In genomic region chr22:24325105-24325757, GRCh38 we compare ENCODE assay signal across 1 cellular context.
TF ChIP-seq lines count a peak whose summit lies in the region.

No MANE protein-coding gene starts in this region.

TF ChIP-seq in HEK293, 187 proteins besides CTCF, POLR2A, EP300 and RAD21 (continued from another document and continues in another):
- TF ChIP-seq ZNF280D (tag by site-specific recombination; IDR thresholded peaks at IDR 0.05): no peak
- TF ChIP-seq ZNF544 (tag by site-specific recombination; IDR thresholded peaks at IDR 0.05): no peak
- peak; percentile 57; the same call in 1 of the 2 replicates for TF ChIP-seq ZNF121 (tag by site-specific recombination; IDR thresholded peaks at IDR 0.05)
- peak; percentile 95 for TF ChIP-seq ZNF518A (tag by site-specific recombination; conservative IDR thresholded peaks at IDR 0.05; ENCODE audit: low read depth)
- TF ChIP-seq ZNF132 (tag by site-specific recombination; IDR thresholded peaks at IDR 0.05; ENCODE audit: borderline replicate concordance): no peak
- TF ChIP-seq ZNF830 (tag by site-specific recombination; IDR thresholded peaks at IDR 0.05; ENCODE audit: low read depth): no peak
- no peak for TF ChIP-seq ZNF341 (tag by site-specific recombination; IDR thresholded peaks at IDR 0.05; ENCODE audit: low read depth)
- peak; percentile 86; the same call in 1 of the 2 replicates for TF ChIP-seq ZNF404 (tag by site-specific recombination; IDR thresholded peaks at IDR 0.05)
- TF ChIP-seq ZNF221 (tag by site-specific recombination; IDR thresholded peaks at IDR 0.05; ENCODE audit: borderline replicate concordance): no peak
- peak; percentile 84 for TF ChIP-seq ZBTB8A (tag by site-specific recombination; IDR thresholded peaks at IDR 0.05)
- no peak for TF ChIP-seq ZBTB20 (tag by site-specific recombination; IDR thresholded peaks at IDR 0.05)
- no peak for TF ChIP-seq ZNF514 (tag by site-specific recombination; IDR thresholded peaks at IDR 0.05)
- TF ChIP-seq MYNN (tag by site-specific recombination; IDR thresholded peaks at IDR 0.05; ENCODE audit: borderline replicate concordance): peak; percentile 44; the same call in 1 of the 2 replicates
- TF ChIP-seq ZBTB21 (tag by site-specific recombination; IDR thresholded peaks at IDR 0.05): peak; percentile 19; the same call in 1 of the 2 replicates
- TF ChIP-seq ZNF140 (tag by site-specific recombination; IDR thresholded peaks at IDR 0.05): peak; percentile 85
- no peak for TF ChIP-seq SETDB1 (IDR thresholded peaks at IDR 0.05; ENCODE audit: insufficient read length, low read length)
- peak; percentile 46; the same call in 1 of the 2 replicates for TF ChIP-seq ZNF660 (tag by site-specific recombination; IDR thresholded peaks at IDR 0.05)
- TF ChIP-seq ZNF449 (tag by site-specific recombination; IDR thresholded peaks at IDR 0.05): no peak
- TF ChIP-seq IKZF3 (tag by site-specific recombination; IDR thresholded peaks at IDR 0.05): no peak
- no peak; the same call in 1 of the 2 replicates for TF ChIP-seq ZNF16 (tag by site-specific recombination; IDR thresholded peaks at IDR 0.05; ENCODE audit: low read depth)
- no peak for TF ChIP-seq ATF2 (tag by site-specific recombination; IDR thresholded peaks at IDR 0.05; ENCODE audit: low read depth)
- no peak for TF ChIP-seq ZNF223 (tag by site-specific recombination; IDR thresholded peaks at IDR 0.05)
- no peak for TF ChIP-seq ZNF670 (tag by site-specific recombination; IDR thresholded peaks at IDR 0.05; ENCODE audit: low read depth)
- TF ChIP-seq OSR2 (tag by site-specific recombination; IDR thresholded peaks at IDR 0.05): no peak
- no peak for TF ChIP-seq PRDM4 (tag by site-specific recombination; IDR thresholded peaks at IDR 0.05)
- TF ChIP-seq ZNF157 (tag by site-specific recombination; IDR thresholded peaks at IDR 0.05): no peak
- no peak for TF ChIP-seq ZNF26 (tag by site-specific recombination; IDR thresholded peaks at IDR 0.05)
- peak; percentile 44; the same call in 1 of the 2 replicates for TF ChIP-seq GLI2 (tag by site-specific recombination; IDR thresholded peaks at IDR 0.05; ENCODE audit: borderline replicate concordance, low read depth)
- no peak for TF ChIP-seq ZNF174 (tag by site-specific recombination; IDR thresholded peaks at IDR 0.05)
- 0 out of 2 replicates have a peak, but pooled peaks have one; percentile 59 for TF ChIP-seq ZNF19 (tag by site-specific recombination; IDR thresholded peaks at IDR 0.05; ENCODE audit: low read depth)
- no peak for TF ChIP-seq KLF9 (tag by site-specific recombination; IDR thresholded peaks at IDR 0.05; ENCODE audit: low read depth)
- TF ChIP-seq ZNF335 (tag by site-specific recombination; conservative IDR thresholded peaks at IDR 0.05): no peak
- peak; percentile 94 for TF ChIP-seq ZNF555 (tag by site-specific recombination; conservative IDR thresholded peaks at IDR 0.05)
- no peak for TF ChIP-seq ZNF621 (tag by site-specific recombination; IDR thresholded peaks at IDR 0.05)
- TF ChIP-seq MEIS1 (CRISPR knock-in tag; IDR thresholded peaks at IDR 0.05; ENCODE audit: borderline replicate concordance): no peak
- no peak for TF ChIP-seq ZIC2 (tag by site-specific recombination; IDR thresholded peaks at IDR 0.05)
- TF ChIP-seq ZNF747 (tag by site-specific recombination; IDR thresholded peaks at IDR 0.05): no peak
- no peak for TF ChIP-seq SCRT1 (tag by site-specific recombination; IDR thresholded peaks at IDR 0.05; ENCODE audit: borderline replicate concordance)
- no peak; the same call in 1 of the 2 replicates for TF ChIP-seq BCL6B (tag by site-specific recombination; IDR thresholded peaks at IDR 0.05)
- TF ChIP-seq ZFP37 (tag by site-specific recombination; IDR thresholded peaks at IDR 0.05): peak; percentile 67; the same call in 1 of the 2 replicates
- TF ChIP-seq ELK4 (IDR thresholded peaks at IDR 0.05; ENCODE audit: borderline replicate concordance, low read depth, low read length): no peak
- TF ChIP-seq ZBTB7A (tag by site-specific recombination; IDR thresholded peaks at IDR 0.05; ENCODE audit: low read depth): no peak; the same call in 1 of the 2 replicates
- peak; percentile 77 for TF ChIP-seq ZXDB (tag by site-specific recombination; IDR thresholded peaks at IDR 0.05)
- no peak for TF ChIP-seq ZNF184 (tag by site-specific recombination; IDR thresholded peaks at IDR 0.05)
- no peak for TF ChIP-seq ZNF792 (tag by site-specific recombination; IDR thresholded peaks at IDR 0.05)
- TF ChIP-seq ZNF654 (tag by site-specific recombination; IDR thresholded peaks at IDR 0.05; ENCODE audit: low read depth): peak; percentile 91
